ENCODE assay signal across 15 cellular contexts in the genomic region with DNA sequence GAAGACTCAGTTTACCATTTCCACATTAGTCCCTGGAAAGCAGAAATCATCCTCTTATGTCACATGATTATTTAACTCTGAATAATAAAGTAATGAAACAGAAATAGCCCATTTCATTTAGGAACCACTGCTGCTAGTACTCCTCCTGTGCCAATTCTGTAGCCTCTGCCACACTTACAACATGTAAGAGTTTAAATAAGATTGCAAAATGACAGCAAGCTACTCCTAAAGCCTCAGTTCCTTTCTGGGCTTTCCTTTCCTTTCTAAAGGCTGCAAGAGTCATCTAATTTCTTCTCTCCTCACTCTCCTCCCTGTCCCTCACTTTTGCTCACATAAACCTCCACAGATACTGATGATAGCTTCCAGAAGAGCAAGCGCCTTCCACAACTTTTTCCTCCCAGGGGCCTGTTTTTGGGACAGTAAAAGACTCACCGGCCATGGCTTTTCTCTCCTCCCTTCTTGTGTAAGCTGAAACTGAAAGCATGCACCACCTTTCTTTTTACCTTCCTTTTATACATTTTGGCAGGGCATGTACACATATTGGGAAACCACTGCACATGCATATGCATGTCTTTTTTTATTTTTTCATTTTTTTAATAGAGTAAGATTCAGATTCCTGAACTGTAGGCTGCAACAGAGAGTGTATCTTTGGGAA. TPM values are rescaled to one million over a fixed set of nuclear protein-coding genes. Genes with fewer than 3 reads are reported as not detected.
DNase-seq lines count a peak whose midpoint lies in the region; TF ChIP-seq lines count a peak whose summit lies in the region.
"Had no signal": no experiment of that assay in that cellular context is flagged by ENCODE, and none has a peak within 500 bp of the region (broad histone marks: within the 10 kb centered on the region; RNA-seq: fewer than 3 reads in every experiment).

No MANE protein-coding gene starts in this region.

- in situ Hi-C loops in ACHN (cut with HindIII; ENCODE audit: low pct_ligation_motif_present, low pct_unique_long_range_greater_than_20kb, low sequenced_read_pairs), result no loop called here

- H3K36me3 Mint-ChIP-seq in T-helper 1 cell treated with Interleukin-12 subunit alpha and Interleukin-12 subunit beta and Interleukin-4 antibody, amounts not matched to agents 30 μg/mL and 1 μg/mL, for 36 hours (ENCODE audit: low read depth), result peaks cover 17% of the 10 kb centered on the region

- peak overlapping the region; percentile 94 for H3K27ac Mint-ChIP-seq in T-helper 1 cell treated with Interleukin-12 subunit alpha and Interleukin-12 subunit beta and Interleukin-4 antibody, amounts not matched to agents 30 μg/mL and 1 μg/mL, for 36 hours

- DNase-seq in stimulated activated CD4-positive, alpha-beta T cell treated with anti-CD3 and anti-CD28 coated beads, Interleukin-15, amount 100 ng/mL, for 24 hours, result peak; percentile 13
- no peak for DNase-seq in stimulated activated CD4-positive, alpha-beta T cell treated with anti-CD3 and anti-CD28 coated beads, Interleukin-4, amount 100 ng/mL, for 1 hour
- DNase-seq in esophagus squamous epithelium (lab: John Stamatoyannopoulos, UW) (no peak), DMS 273 (lab: John Stamatoyannopoulos, UW; ENCODE audit: unreplicated experiment) (no peak), ACHN (no peak), NCI-H2081 (lab: John Stamatoyannopoulos, UW) (no peak), RWPE1 (ENCODE audit: low spot score) (no peak)
- DNase-seq: kidney, retina had no signal

- H3K36me3 ChIP-seq in esophagus squamous epithelium, result no peaks in the 10 kb centered on the region
- H3K36me3 ChIP-seq: BLaER1 treated with 17β-estradiol and CSF1 and Interleukin-3, amounts not matched to agents 10 nM and 100 nM; gastroesophageal sphincter had no signal

- POLR2A ChIA-PET in RWPE1 (lab: Yijun Ruan, JAX; ENCODE audit: low non-redundant PET), result no interaction called here

- no peaks in the 10 kb centered on the region for H3K27me3 ChIP-seq in esophagus squamous epithelium
- H3K27me3 ChIP-seq: BLaER1 treated with 17β-estradiol and CSF1 and Interleukin-3, amounts not matched to agents 10 nM and 100 nM; gastroesophageal sphincter had no signal

- no peaks in the 10 kb centered on the region for H3K9me3 ChIP-seq in esophagus squamous epithelium
- H3K9me3 ChIP-seq: gastroesophageal sphincter had no signal

- H3K27me3 Mint-ChIP-seq in T-helper 1 cell treated with Interleukin-12 subunit alpha and Interleukin-12 subunit beta and Interleukin-4 antibody, amounts not matched to agents 30 μg/mL and 1 μg/mL, for 36 hours (ENCODE audit: low read depth), result no peaks in the 10 kb centered on the region

- intact Hi-C loops in esophagus squamous epithelium (cut with DNase I), result no loop called here

- H3K4me3 ChIP-seq in esophagus squamous epithelium, result peak overlapping the region in 2 of 4 donors; percentile 15 to 49
- H3K4me3 ChIP-seq: BLaER1 treated with 17β-estradiol and CSF1 and Interleukin-3, amounts not matched to agents 10 nM and 100 nM; gastroesophageal sphincter had no signal

- peak overlapping the region; percentile 54 to 72 (median 66) for H3K27ac ChIP-seq in esophagus squamous epithelium
- H3K27ac ChIP-seq in RWPE1, result no peak overlapping the region
- H3K27ac ChIP-seq: gastroesophageal sphincter had no signal

- CTCF ChIA-PET in RWPE1 (lab: Yijun Ruan, JAX), result no interaction called here

- H3K4me1 Mint-ChIP-seq in T-helper 1 cell treated with Interleukin-12 subunit alpha and Interleukin-12 subunit beta and Interleukin-4 antibody, amounts not matched to agents 30 μg/mL and 1 μg/mL, for 36 hours (ENCODE audit: low read depth), result peaks cover 28% of the 10 kb centered on the region

- WGBS in esophagus squamous epithelium, 2 donors, result 34 to 46% methylated on average over 2 of the region's 2 CpGs

- no peak for TF ChIP-seq POLR2A in esophagus squamous epithelium (IDR thresholded peaks at IDR 0.05)

- peaks cover 0 to 21% (median 0%) of the 10 kb centered on the region in 3 donors for H3K4me1 ChIP-seq in esophagus squamous epithelium
- H3K4me1 ChIP-seq: gastroesophageal sphincter had no signal

- peak overlapping the region; percentile 95 for H3K4me3 Mint-ChIP-seq in T-helper 1 cell treated with Interleukin-12 subunit alpha and Interleukin-12 subunit beta and Interleukin-4 antibody, amounts not matched to agents 30 μg/mL and 1 μg/mL, for 36 hours

- TF ChIP-seq CTCF in esophagus squamous epithelium (IDR thresholded peaks at IDR 0.05) (no peak), RWPE1 (conservative IDR thresholded peaks at IDR 0.05; ENCODE audit: low read depth) (no peak)

- peaks cover 6% of the 10 kb centered on the region for H3K9me3 Mint-ChIP-seq in T-helper 1 cell treated with Interleukin-12 subunit alpha and Interleukin-12 subunit beta and Interleukin-4 antibody, amounts not matched to agents 30 μg/mL and 1 μg/mL, for 36 hours

RNA-seq across cellular contexts. Expression of a gene that starts 38.5 kb away (rescaled TPM):
- total RNA-seq in esophagus squamous epithelium, result 1 to 10 TPM in 1 of 4 donors, not detected in 3; 1.2 TPM
- total RNA-seq: activated CD8-positive, alpha-beta memory T cell treated with anti-CD3 and anti-CD28 coated beads for 36 hours; astrocyte; gastroesophageal sphincter; kidney; T-helper 1 cell treated with Interleukin-12 subunit alpha and Interleukin-12 subunit beta and Interleukin-4 antibody, amounts not matched to agents 30 ng/mL and 1 ng/mL, for 36 hours had no signal

RNA-seq across cellular contexts. Expression of a gene that starts 56.0 kb away (rescaled TPM):
- 10 to 100 TPM in 1 of 4 donors, 1 to 10 TPM in 3; 4.0 to 10.5 (median 8.4) TPM for total RNA-seq in esophagus squamous epithelium
